Comparison of ENCODE assay signal across 19 cellular contexts in the genomic region with DNA sequence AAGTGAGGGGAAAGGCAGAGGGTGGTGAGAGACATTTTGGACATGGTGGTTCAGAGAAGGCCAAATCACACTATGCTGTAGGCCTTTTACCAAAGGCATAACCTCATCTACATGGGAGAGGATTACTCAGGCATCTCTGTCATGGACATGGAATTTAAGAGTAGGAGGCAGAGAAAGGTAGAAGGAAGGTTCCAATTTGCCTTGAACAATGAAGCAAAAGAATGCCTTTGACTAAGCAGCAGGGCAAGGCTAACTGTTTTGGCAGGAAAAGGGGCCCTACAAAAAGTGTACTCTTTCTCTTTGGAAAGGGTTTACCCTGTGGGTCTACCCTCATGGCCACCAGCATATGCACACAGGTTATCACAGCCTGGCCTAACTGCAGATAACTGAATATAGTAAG. TPM values are rescaled to one million over a fixed set of nuclear protein-coding genes. Genes with fewer than 3 reads are reported as not detected.
DNase-seq lines count a peak whose midpoint lies in the region; ATAC-seq, FAIRE-seq and TF ChIP-seq lines count a peak whose summit lies in the region.
"Had no signal": no experiment of that assay in that cellular context is flagged by ENCODE, and none has a peak within 500 bp of the region (broad histone marks: within the 10 kb centered on the region; RNA-seq: fewer than 3 reads in every experiment).

No MANE protein-coding gene starts in this region.

- TF ChIP-seq CTCF in astrocyte (IDR thresholded peaks at IDR 0.05; ENCODE audit: insufficient read depth, low read depth, low read length) (no peak), suprapubic skin (IDR thresholded peaks at IDR 0.05) (no peak)

- no peak overlapping the region for H3K4me3 Mint-ChIP-seq in astrocyte (ENCODE audit: unreplicated experiment)
- H3K4me3 Mint-ChIP-seq: nephron had no signal

- TF ChIP-seq POLR2A in suprapubic skin (IDR thresholded peaks at IDR 0.05): no peak

- no peaks in the 10 kb centered on the region for H3K27me3 Mint-ChIP-seq in astrocyte (ENCODE audit: low read depth, unreplicated experiment)

- no peak for ATAC-seq in HG03342 (IDR thresholded peaks at IDR 0.05; ENCODE audit: unreplicated experiment)
- no peak for ATAC-seq in GM21576 (IDR thresholded peaks at IDR 0.05; ENCODE audit: unreplicated experiment)
- ATAC-seq in HG03439 (IDR thresholded peaks at IDR 0.05; ENCODE audit: unreplicated experiment): no peak
- ATAC-seq: activated naive CD4-positive, alpha-beta T cell treated with anti-CD3 and anti-CD28 coated beads, Interleukin-2, amount 50 U/mL, for 72 hours; sciatic nerve had no signal

- TF ChIP-seq EP300 in suprapubic skin (IDR thresholded peaks at IDR 0.05): no peak

- H3K36me3 Mint-ChIP-seq in astrocyte (ENCODE audit: low read depth, unreplicated experiment): peaks cover 3% of the 10 kb centered on the region

- H3K4me2 ChIP-seq in astrocyte (ENCODE audit: low read length): peak overlapping the region; percentile 60

- H3K79me2 ChIP-seq in astrocyte (ENCODE audit: insufficient read depth, low read length): peaks cover 52% of the 10 kb centered on the region

- H3K9me3 ChIP-seq in HUES48 (ENCODE audit: control insufficient read depth, insufficient read depth, low read length): no peaks in the 10 kb centered on the region
- no peaks in the 10 kb centered on the region for H3K9me3 ChIP-seq in astrocyte (ENCODE audit: insufficient read depth, low read depth, low read length)
- H3K9me3 ChIP-seq in suprapubic skin: no peaks in the 10 kb centered on the region
- H3K9me3 ChIP-seq: Peyer's patch had no signal

- peak; percentile 17 for FAIRE-seq in astrocyte (lab: Jason Lieb, UNC)

- H3K27ac ChIP-seq in HUES48 (ENCODE audit: low read depth, low read length): peak overlapping the region; percentile 69
- H3K27ac ChIP-seq in astrocyte (ENCODE audit: low read depth, low read length): peak overlapping the region; percentile 92
- H3K27ac ChIP-seq in suprapubic skin: peak overlapping the region; percentile 68
- H3K27ac ChIP-seq: Peyer's patch had no signal

- peaks cover 22% of the 10 kb centered on the region for H3K4me1 ChIP-seq in HUES48 (ENCODE audit: control insufficient read depth, insufficient read depth, low read length)
- peaks cover 52% of the 10 kb centered on the region for H3K4me1 ChIP-seq in astrocyte (ENCODE audit: insufficient read depth, low read length)
- H3K4me1 ChIP-seq in suprapubic skin: peaks cover 32% of the 10 kb centered on the region

- peaks cover 6% of the 10 kb centered on the region for H4K20me1 ChIP-seq in astrocyte (ENCODE audit: insufficient read depth, low read length)

- DNase-seq in astrocyte (ENCODE audit: low read depth): peak; percentile 96
- peak; percentile 37 for DNase-seq in glomerular visceral epithelial cell (ENCODE audit: extremely low spot score)
- DNase-seq in suprapubic skin (ENCODE audit: low spot score in 2 of 2): no peak
- DNase-seq: COR-L47, cortex of kidney, left cardiac atrium, NCI-H1105 treated with DMSO at 0.1 percent for 48 hours, NCI-H510A, Peyer's patch, T-helper 9 cell had no signal

- H3K36me3 ChIP-seq in HUES48 (ENCODE audit: control insufficient read depth, insufficient read depth, low read length): no peaks in the 10 kb centered on the region
- H3K36me3 ChIP-seq in astrocyte (ENCODE audit: insufficient read depth, low read length): no peaks in the 10 kb centered on the region
- peaks cover 8% of the 10 kb centered on the region for H3K36me3 ChIP-seq in suprapubic skin
- H3K36me3 ChIP-seq: Peyer's patch had no signal

- no peak overlapping the region for H3K9ac ChIP-seq in HUES48 (ENCODE audit: low read depth, low read length)
- peak overlapping the region; percentile 71 for H3K9ac ChIP-seq in astrocyte (ENCODE audit: low read length)

- peaks cover 40% of the 10 kb centered on the region for H3K4me1 Mint-ChIP-seq in astrocyte (ENCODE audit: low read depth, unreplicated experiment)

- H3K27ac Mint-ChIP-seq in astrocyte (ENCODE audit: unreplicated experiment): peak overlapping the region; percentile 93
- H3K27ac Mint-ChIP-seq: nephron had no signal

- H2AFZ ChIP-seq in astrocyte (ENCODE audit: low read depth, low read length): no peak overlapping the region

- no peaks in the 10 kb centered on the region for H3K9me3 Mint-ChIP-seq in astrocyte (ENCODE audit: unreplicated experiment)
- H3K9me3 Mint-ChIP-seq: activated naive CD4-positive, alpha-beta T cell treated with anti-CD3 and anti-CD28 coated beads, Interleukin-2, amount 50 U/mL, for 72 hours; nephron had no signal

- H3K27me3 ChIP-seq in HUES48 (ENCODE audit: control insufficient read depth, insufficient read depth, low read length): no peaks in the 10 kb centered on the region
- H3K27me3 ChIP-seq in astrocyte (ENCODE audit: insufficient read depth, low read length): no peaks in the 10 kb centered on the region
- no peaks in the 10 kb centered on the region for H3K27me3 ChIP-seq in suprapubic skin
- H3K27me3 ChIP-seq: Peyer's patch had no signal

- no peak overlapping the region for H3K4me3 ChIP-seq in HUES48 (ENCODE audit: low read depth, low read length)
- no peak overlapping the region for H3K4me3 ChIP-seq in astrocyte (ENCODE audit: insufficient read depth, low read depth, low read length)
- no peak overlapping the region for H3K4me3 ChIP-seq in suprapubic skin
- H3K4me3 ChIP-seq: Peyer's patch had no signal

RNA-seq across cellular contexts. Expression of gene RNU4ATAC, which starts 45.6 kb away (rescaled TPM):
- total RNA-seq in astrocyte (not detected in 2 replicates), suprapubic skin (not detected)
- total RNA-seq: activated CD8-positive, alpha-beta memory T cell treated with anti-CD3 and anti-CD28 coated beads for 36 hours; activated naive CD4-positive, alpha-beta T cell treated with anti-CD3 and anti-CD28 coated beads, Interleukin-2, amount 50 U/mL, for 72 hours; sciatic nerve; subcutaneous adipose tissue had no signal

Comparison
In these comparisons a context has a peak if more than half of its experiments do, and no peak if none do; other contexts are left out.
1. DNase-seq: peak in astrocyte (single experiment) and glomerular visceral epithelial cell (single experiment); none in suprapubic skin (0 of 2).
2. Peak in every context shown above with its lines, with median percentiles within 50 percentile points of each other: H3K27ac ChIP-seq.